ENCODE assay signal across 22 cellular contexts in genomic region chr19:53642381-53643099, GRCh38. TPM values are rescaled to one million over a fixed set of nuclear protein-coding genes. Genes with fewer than 3 reads are reported as not detected.
A peak's percentile ranks its signal among the peaks of the same experiment; 100 is the strongest.
DNase-seq lines count a peak whose midpoint lies in the region; ATAC-seq and TF ChIP-seq lines count a peak whose summit lies in the region.
"Had no signal": no experiment of that assay in that cellular context is flagged by ENCODE, and none has a peak within 500 bp of the region (broad histone marks: within the 10 kb centered on the region; RNA-seq: fewer than 3 reads in every experiment).

No MANE protein-coding gene starts in this region.

- no peak overlapping the region for H3K9ac ChIP-seq in trophoblast cell (ENCODE audit: low read length)
- H3K9ac ChIP-seq: BLaER1 treated with 17β-estradiol and CSF1 and Interleukin-3, amounts not matched to agents 10 nM and 100 nM had no signal

- H3K27ac Mint-ChIP-seq in CD4-positive, alpha-beta T cell, result no peak overlapping the region
- H3K27ac Mint-ChIP-seq in activated CD4-positive, alpha-beta memory T cell treated with anti-CD3 and anti-CD28 coated beads, Interleukin-2, amount 10 ng/mL, durations not matched to agents 7 days and 5 days, result no peak overlapping the region
- H3K27ac Mint-ChIP-seq: HFFc6 had no signal

- peak; percentile 22 for TF ChIP-seq CTCF in CD4-positive, alpha-beta T cell (IDR thresholded peaks at IDR 0.05)
- TF ChIP-seq CTCF in HEK293 (tag by site-specific recombination; IDR thresholded peaks at IDR 0.05) (no peak), fibroblast of villous mesenchyme (IDR thresholded peaks at IDR 0.05; ENCODE audit: insufficient read depth, low read depth, low read length) (no peak), upper lobe of left lung (IDR thresholded peaks at IDR 0.05) (no peak)

- H3K4me3 Mint-ChIP-seq in CD4-positive, alpha-beta T cell, result no peak overlapping the region
- H3K4me3 Mint-ChIP-seq in activated CD4-positive, alpha-beta memory T cell treated with anti-CD3 and anti-CD28 coated beads, Interleukin-2, amount 10 ng/mL, durations not matched to agents 7 days and 5 days, result no peak overlapping the region
- H3K4me3 Mint-ChIP-seq: CD8-positive, alpha-beta memory T cell; HFFc6 had no signal

- H3K9me3 Mint-ChIP-seq in CD4-positive, alpha-beta T cell, result peaks cover 8% of the 10 kb centered on the region
- peaks cover 17% of the 10 kb centered on the region for H3K9me3 Mint-ChIP-seq in activated CD4-positive, alpha-beta memory T cell treated with anti-CD3 and anti-CD28 coated beads, Interleukin-2, amount 10 ng/mL, durations not matched to agents 7 days and 5 days

- in situ Hi-C loops in G401 (cut with HindIII; ENCODE audit: low sequenced_read_pairs), result no loop called here

- no peaks in the 10 kb centered on the region for H3K36me3 Mint-ChIP-seq in CD4-positive, alpha-beta T cell (ENCODE audit: low read depth)
- H3K36me3 Mint-ChIP-seq in activated CD4-positive, alpha-beta memory T cell treated with anti-CD3 and anti-CD28 coated beads, Interleukin-2, amount 10 ng/mL, durations not matched to agents 7 days and 5 days (ENCODE audit: low read depth), result no peaks in the 10 kb centered on the region
- H3K36me3 Mint-ChIP-seq: CD8-positive, alpha-beta memory T cell had no signal

- no peaks in the 10 kb centered on the region for H3K27me3 Mint-ChIP-seq in CD4-positive, alpha-beta T cell
- H3K27me3 Mint-ChIP-seq in activated CD4-positive, alpha-beta memory T cell treated with anti-CD3 and anti-CD28 coated beads, Interleukin-2, amount 10 ng/mL, durations not matched to agents 7 days and 5 days, result no peaks in the 10 kb centered on the region

- peak overlapping the region; percentile 91 for H2AK5ac ChIP-seq in trophoblast cell (ENCODE audit: low read length)

- H3K23ac ChIP-seq in trophoblast cell (ENCODE audit: low read length), result no peak overlapping the region

- peak overlapping the region; percentile 67 for H2AFZ ChIP-seq in trophoblast cell (ENCODE audit: insufficient read depth, low read length, poor library complexity)

- TF ChIP-seq POLR2A in upper lobe of left lung (IDR thresholded peaks at IDR 0.05), result no peak

- H3K27ac ChIP-seq in CD4-positive, alpha-beta T cell (ENCODE audit: low read depth, low read length), result no peak overlapping the region
- H3K27ac ChIP-seq in HEK293 (ENCODE audit: extremely low read depth, low read depth, low read length) (no peak overlapping the region), trophoblast cell (ENCODE audit: low read depth, low read length) (peak overlapping the region; percentile 68), upper lobe of left lung (no peak overlapping the region)
- H3K27ac ChIP-seq: BLaER1 treated with 17β-estradiol and CSF1 and Interleukin-3, amounts not matched to agents 10 nM and 100 nM; SK-N-MC had no signal

- H2BK120ac ChIP-seq in trophoblast cell (ENCODE audit: insufficient read depth, low read length, poor library complexity), result peak overlapping the region; percentile 98

- POLR2A ChIA-PET in CD4-positive, alpha-beta T cell (lab: Charles Lee), result no interaction called here
- POLR2A ChIA-PET in HEK293 (lab: Yijun Ruan, JAX), result no interaction called here
- POLR2A ChIA-PET in activated CD4-positive, alpha-beta memory T cell treated with anti-CD3 and anti-CD28 coated beads, Interleukin-2, amount 10 ng/mL, durations not matched to agents 7 days and 5 days (lab: Charles Lee), result no interaction called here

- H2BK5ac ChIP-seq in trophoblast cell (ENCODE audit: low read depth, low read length, poor library complexity), result peak overlapping the region; percentile 91

- peak overlapping the region; percentile 89 for H3K14ac ChIP-seq in trophoblast cell (ENCODE audit: low read length)

- H3K4me2 ChIP-seq in trophoblast cell (ENCODE audit: low read length), result no peak overlapping the region
- H3K4me2 ChIP-seq: BLaER1 treated with 17β-estradiol and CSF1 and Interleukin-3, amounts not matched to agents 10 nM and 100 nM had no signal

- peaks cover 3% of the 10 kb centered on the region for H3K79me2 ChIP-seq in trophoblast cell (ENCODE audit: control insufficient read depth, insufficient read depth, low read length, poor library complexity)

- H4K12ac ChIP-seq in trophoblast cell (ENCODE audit: low read depth, low read length), result peak overlapping the region; percentile 67

- H4K91ac ChIP-seq in trophoblast cell (ENCODE audit: low read depth, low read length), result peak overlapping the region; percentile 99

- H3K36me3 ChIP-seq in HEK293 (ENCODE audit: control insufficient read depth in 2 of 2, insufficient read depth in 1 of 2, low read length in 2 of 2), result no peaks in the 10 kb centered on the region
- no peaks in the 10 kb centered on the region for H3K36me3 ChIP-seq in trophoblast cell (ENCODE audit: control insufficient read depth in 1 of 2, insufficient read depth in 2 of 2, low read length in 2 of 2)
- H3K36me3 ChIP-seq in upper lobe of left lung, result no peaks in the 10 kb centered on the region
- H3K36me3 ChIP-seq: BLaER1 treated with 17β-estradiol and CSF1 and Interleukin-3, amounts not matched to agents 10 nM and 100 nM had no signal

- TF ChIP-seq EP300 in upper lobe of left lung (IDR thresholded peaks at IDR 0.05), result no peak

- no peaks in the 10 kb centered on the region for H3K27me3 ChIP-seq in CD4-positive, alpha-beta T cell (ENCODE audit: control insufficient read depth, insufficient read depth, low read length)
- H3K27me3 ChIP-seq in trophoblast cell (ENCODE audit: insufficient read depth, low read length) (no peaks in the 10 kb centered on the region), upper lobe of left lung (no peaks in the 10 kb centered on the region)
- H3K27me3 ChIP-seq: BLaER1 treated with 17β-estradiol and CSF1 and Interleukin-3, amounts not matched to agents 10 nM and 100 nM had no signal

- CTCF ChIA-PET in CD4-positive, alpha-beta T cell (lab: Charles Lee), result interaction anchor here (0.5 kb wide), 1 partner anchor 53 kb away, joined by 3 read pairs; no protein-coding TSS in a partner anchor
- CTCF ChIA-PET in HEK293 (lab: Yijun Ruan, JAX), result no interaction called here
- CTCF ChIA-PET in activated CD4-positive, alpha-beta memory T cell treated with anti-CD3 and anti-CD28 coated beads, Interleukin-2, amount 10 ng/mL, durations not matched to agents 7 days and 5 days (lab: Charles Lee), result no interaction called here

- intact Hi-C loops in CD4-positive, alpha-beta T cell (cut with DNase I, micrococcal nuclease), result no loop called here

- H3K79me1 ChIP-seq in trophoblast cell (ENCODE audit: low read length), result peaks cover 56% of the 10 kb centered on the region

- no peaks in the 10 kb centered on the region for H3K4me1 ChIP-seq in HEK293 (ENCODE audit: control insufficient read depth, insufficient read depth, low read length)
- H3K4me1 ChIP-seq in trophoblast cell (ENCODE audit: control insufficient read depth in 1 of 2, insufficient read depth in 2 of 2, low read length in 2 of 2), result peaks cover 22 to 26% of the 10 kb centered on the region in 2 experiments
- H3K4me1 ChIP-seq in upper lobe of left lung, result peaks cover 0 to 5% (median 2%) of the 10 kb centered on the region in 4 donors
- H3K4me1 ChIP-seq: BLaER1 treated with 17β-estradiol and CSF1 and Interleukin-3, amounts not matched to agents 10 nM and 100 nM had no signal

- WGBS in trophoblast cell (ENCODE audit: extremely low coverage, insufficient coverage, insufficient read length), result 100% methylated on average over 1 of the region's 8 CpGs
- 53 to 58% methylated on average over 8 of the region's 8 CpGs for WGBS in upper lobe of left lung, 2 donors

- no peak for DNase-seq in CD4-positive, alpha-beta T cell
- DNase-seq in fibroblast of villous mesenchyme (ENCODE audit: low read depth) (peak; percentile 77), trophoblast cell (no peak), G401 (ENCODE audit: low spot score) (no peak), upper lobe of left lung (no peak)
- no peak for DNase-seq in activated CD4-positive, alpha-beta memory T cell treated with anti-CD3 and anti-CD28 coated beads, Interleukin-2, amount 10 ng/mL, durations not matched to agents 7 days and 5 days
- DNase-seq: ACHN; CD8-positive, alpha-beta memory T cell; GDM1; HFFc6; KBM-7; NCI-H1092 treated with DMSO at 0.1 percent for 48 hours; NCI-H146; NCI-H2029 treated with DMSO at 0.1 percent for 48 hours; NCI-H2171; NCI-H345; NCI-H524 had no signal

- H4K8ac ChIP-seq in trophoblast cell (ENCODE audit: low read depth, low read length), result peak overlapping the region; percentile 81

- H3K9me3 ChIP-seq in CD4-positive, alpha-beta T cell (ENCODE audit: control insufficient read depth, low read length), result peaks cover under 1% of the 10 kb centered on the region
- no peaks in the 10 kb centered on the region for H3K9me3 ChIP-seq in HEK293 (ENCODE audit: control insufficient read depth, insufficient read depth, low read depth, low read length)
- H3K9me3 ChIP-seq in trophoblast cell (ENCODE audit: insufficient read depth, low read depth, low read length), result peaks cover 4% of the 10 kb centered on the region
- peaks cover 0 to 3% (median 0%) of the 10 kb centered on the region in 4 donors for H3K9me3 ChIP-seq in upper lobe of left lung

- ATAC-seq in CD4-positive, alpha-beta T cell (ENCODE audit: poor library complexity), result no peak
- ATAC-seq in upper lobe of left lung (ENCODE audit: low FRiP score in 2 of 2), result no peak

- H3K4ac ChIP-seq in trophoblast cell (ENCODE audit: low read depth, low read length), result peak overlapping the region; percentile 81

- no peaks in the 10 kb centered on the region for H3K4me1 Mint-ChIP-seq in CD4-positive, alpha-beta T cell (ENCODE audit: low read depth)
- no peaks in the 10 kb centered on the region for H3K4me1 Mint-ChIP-seq in activated CD4-positive, alpha-beta memory T cell treated with anti-CD3 and anti-CD28 coated beads, Interleukin-2, amount 10 ng/mL, durations not matched to agents 7 days and 5 days
- H3K4me1 Mint-ChIP-seq: CD8-positive, alpha-beta memory T cell had no signal

- no peak overlapping the region for H3K4me3 ChIP-seq in HEK293 (ENCODE audit: low read depth, low read length)
- H3K4me3 ChIP-seq in fibroblast of villous mesenchyme (ENCODE audit: low read depth, low read length), result no peak overlapping the region
- no peak overlapping the region for H3K4me3 ChIP-seq in trophoblast cell (ENCODE audit: low read depth, low read length)
- H3K4me3 ChIP-seq in upper lobe of left lung, result no peak overlapping the region
- H3K4me3 ChIP-seq: BLaER1 treated with 17β-estradiol and CSF1 and Interleukin-3, amounts not matched to agents 10 nM and 100 nM; SK-N-MC had no signal

- H2BK12ac ChIP-seq in trophoblast cell (ENCODE audit: low read length), result peak overlapping the region; percentile 99

- H3K18ac ChIP-seq in trophoblast cell (ENCODE audit: low read length), result peak overlapping the region; percentile 91

TF ChIP-seq in HEK293, 187 proteins besides CTCF, POLR2A, EP300 and RAD21:
- 0 out of 2 replicates have a peak, but pooled peaks have one; percentile 33 for TF ChIP-seq ZNF366 (tag by site-specific recombination; conservative IDR thresholded peaks at IDR 0.05)
- TF ChIP-seq ZNF701 (tag by site-specific recombination; IDR thresholded peaks at IDR 0.05), result no peak
TF ChIP-seq in HEK293: peak in this region for 1.

RNA-seq across cellular contexts. Expression of gene DPRX, which starts 10.7 kb away (rescaled TPM):
- not detected for total RNA-seq in CD4-positive, alpha-beta T cell
- not detected in 2 replicates for total RNA-seq in fibroblast of villous mesenchyme
- 0.29 and 0.43 TPM in 2 replicates for polyA plus RNA-seq in trophoblast cell (2013)
- not detected in 2 replicates for total RNA-seq in G401 (2014; rRNA removed; shearing (Covaris generic))
- total RNA-seq in upper lobe of left lung, result not detected
- total RNA-seq in activated CD4-positive, alpha-beta memory T cell treated with anti-CD3 and anti-CD28 coated beads, Interleukin-2, amount 10 ng/mL, durations not matched to agents 7 days and 5 days, result not detected
- total RNA-seq: CD8-positive, alpha-beta memory T cell; Daoy; HFFc6; OCI-LY7 had no signal
- polyA plus RNA-seq: CD8-positive, alpha-beta memory T cell had no signal
